13 cellular contexts compared by ENCODE assay signal in genomic region chr17:16106161-16106891, GRCh38.
A peak's percentile ranks its signal among the peaks of the same experiment; 100 is the strongest.
DNase-seq lines count a peak whose midpoint lies in the region; ATAC-seq and TF ChIP-seq lines count a peak whose summit lies in the region.
"Had no signal": no experiment of that assay in that cellular context is flagged by ENCODE, and none has a peak within 500 bp of the region (broad histone marks: within the 10 kb centered on the region; RNA-seq: fewer than 3 reads in every experiment).

No MANE protein-coding gene starts in this region.

- no peak for TF ChIP-seq POLR2A in uterus (IDR thresholded peaks at IDR 0.05)

- no peaks in the 10 kb centered on the region for H3K27me3 ChIP-seq in uterus
- H3K27me3 ChIP-seq: BLaER1, upper lobe of left lung had no signal

- TF ChIP-seq CTCF in cardiac fibroblast (IDR thresholded peaks at IDR 0.05; ENCODE audit: low read depth, low read length) (no peak), uterus (IDR thresholded peaks at IDR 0.05) (no peak)

- no peaks in the 10 kb centered on the region for H3K27me3 Mint-ChIP-seq in T-helper 17 cell

- peaks cover 15% of the 10 kb centered on the region for H3K36me3 Mint-ChIP-seq in T-helper 17 cell (ENCODE audit: low read depth)

- ATAC-seq in left colon (peak; percentile 38), T-helper 17 cell (no peak)

- no peaks in the 10 kb centered on the region for H3K36me3 ChIP-seq in uterus

- H3K9me3 ChIP-seq in uterus (no peaks in the 10 kb centered on the region), T-helper 17 cell (ENCODE audit: control insufficient read depth, low read length, poor library complexity, severe bottlenecking) (no peaks in the 10 kb centered on the region)
- H3K9me3 ChIP-seq: BLaER1, upper lobe of left lung had no signal

- no peak overlapping the region for H3K4me3 Mint-ChIP-seq in T-helper 17 cell
- H3K4me3 Mint-ChIP-seq: activated naive CD4-positive, alpha-beta T cell treated with anti-CD3 and anti-CD28 coated beads for 36 hours had no signal

- peaks cover 0 to 9% of the 10 kb centered on the region in 2 donors for H3K4me1 ChIP-seq in uterus
- H3K4me1 ChIP-seq: BLaER1 had no signal

- no peak overlapping the region for H3K4me3 ChIP-seq in cardiac fibroblast (replicated peaks in 1 of 2; ENCODE audit: low read depth in 2 of 2, low read length in 2 of 2)
- no peak overlapping the region for H3K4me3 ChIP-seq in uterus
- H3K4me3 ChIP-seq: BLaER1, upper lobe of left lung had no signal

- peak overlapping the region; percentile 82 to 94 for H3K27ac ChIP-seq in uterus
- H3K27ac ChIP-seq: BLaER1 had no signal

- no peak overlapping the region for H3K27ac Mint-ChIP-seq in T-helper 17 cell
- H3K27ac Mint-ChIP-seq: activated naive CD4-positive, alpha-beta T cell treated with anti-CD3 and anti-CD28 coated beads for 36 hours had no signal

- peak; percentile 25 for DNase-seq in NCI-H748 (lab: John Stamatoyannopoulos, UW; ENCODE audit: unreplicated experiment)
- no peak for DNase-seq in NCI-H748 treated with DMSO at 0.1 percent for 48 hours (lab: John Stamatoyannopoulos, UW)
- peak; percentile 73 to 81 for DNase-seq in cardiac fibroblast (ENCODE audit: low read depth in 2 of 2)
- no peak for DNase-seq in left colon
- peak; percentile 48 to 74 for DNase-seq in uterus
- no peak for DNase-seq in T-helper 2 cell
- DNase-seq in T-helper 17 cell, result no peak
- DNase-seq in germinal center (ENCODE audit: low spot score), result no peak
- DNase-seq: activated naive CD4-positive, alpha-beta T cell treated with anti-CD3 and anti-CD28 coated beads for 36 hours; NCI-H1694 treated with DMSO at 0.1 percent for 48 hours; T-helper 9 cell; upper lobe of left lung had no signal

- peaks cover 12% of the 10 kb centered on the region for H3K4me1 Mint-ChIP-seq in T-helper 17 cell

- intact Hi-C loops in left colon (cut with DNase I, micrococcal nuclease) (no loop called here), uterus (cut with DNase I; ENCODE audit: low total_unique reads) (no loop called here)

Comparison
In these comparisons a context has a peak if more than half of its experiments do, and no peak if none do; other contexts are left out.
1. DNase-seq: peak in NCI-H748 (single experiment), cardiac fibroblast (2 of 2) and uterus (2 of 2); none in NCI-H748 treated with DMSO at 0.1 percent for 48 hours (single experiment), left colon (0 of 2), T-helper 2 cell (0 of 5), T-helper 17 cell (0 of 3) and germinal center (single experiment).